Comparison of ENCODE assay signal across 17 cellular contexts in genomic region chr10:128187788-128188185, GRCh38.
A peak's percentile ranks its signal among the peaks of the same experiment; 100 is the strongest.
DNase-seq lines count a peak whose midpoint lies in the region; ATAC-seq and TF ChIP-seq lines count a peak whose summit lies in the region.
"Had no signal": no experiment of that assay in that cellular context is flagged by ENCODE, and none has a peak within 500 bp of the region (broad histone marks: within the 10 kb centered on the region; RNA-seq: fewer than 3 reads in every experiment).

No MANE protein-coding gene starts in this region.

- POLR2A ChIA-PET in CD8-positive, alpha-beta T cell (lab: Charles Lee): interaction anchor here (1.1 to 2.6 kb wide), 5 partner anchors 11 to 24 kb away, joined by 3 to 8 read pairs (median 3); no protein-coding TSS in a partner anchor
- POLR2A ChIA-PET in activated CD8-positive, alpha-beta T cell treated with anti-CD3 and anti-CD28 coated beads for 36 hours (lab: Charles Lee): interaction anchor here (1.1 to 2.0 kb wide), 5 partner anchors 9 to 62 kb away, joined by 3 to 5 read pairs (median 3); no protein-coding TSS in a partner anchor

- H3K27me3 ChIP-seq in BE2C (no peaks in the 10 kb centered on the region), tibial artery (peaks cover 0 to 5% of the 10 kb centered on the region in 2 donors)
- H3K27me3 ChIP-seq in CD8-positive, alpha-beta T cell (ENCODE audit: insufficient read depth, low read length): no peaks in the 10 kb centered on the region
- H3K27me3 ChIP-seq: ovary, thyroid gland had no signal

- H3K9me3 ChIP-seq in BE2C (no peaks in the 10 kb centered on the region), tibial artery (peaks cover 0 to 12% (median 4%) of the 10 kb centered on the region in 3 donors)
- H3K9me3 ChIP-seq in CD8-positive, alpha-beta T cell (ENCODE audit: low read length): no peaks in the 10 kb centered on the region
- H3K9me3 ChIP-seq: adrenal gland, ovary, thyroid gland had no signal

- H3K27ac ChIP-seq in CD8-positive, alpha-beta T cell (ENCODE audit: low read depth, low read length): peak overlapping the region; percentile 21
- no peak overlapping the region for H3K27ac ChIP-seq in tibial artery
- H3K27ac ChIP-seq: adrenal gland, C4-2B, ovary, thyroid gland had no signal

- CTCF ChIA-PET in CD8-positive, alpha-beta T cell (lab: Charles Lee): interaction anchor here (0.8 to 4.0 kb wide), 6 partner anchors 10 to 92 kb away, joined by 3 to 23 read pairs (median 12); no protein-coding TSS in a partner anchor
- CTCF ChIA-PET in activated CD8-positive, alpha-beta T cell treated with anti-CD3 and anti-CD28 coated beads for 36 hours (lab: Charles Lee): interaction anchor here (0.9 to 4.3 kb wide), 7 partner anchors 10 to 153 kb away, joined by 3 to 46 read pairs (median 4); no protein-coding TSS in a partner anchor

- no peaks in the 10 kb centered on the region for H3K36me3 Mint-ChIP-seq in CD8-positive, alpha-beta T cell
- H3K36me3 Mint-ChIP-seq in activated CD8-positive, alpha-beta T cell treated with anti-CD3 and anti-CD28 coated beads for 36 hours (ENCODE audit: low read depth): peaks cover 3% of the 10 kb centered on the region
- no peaks in the 10 kb centered on the region for H3K36me3 Mint-ChIP-seq in mesothelial cell of epicardium

- H3K9me3 Mint-ChIP-seq in CD8-positive, alpha-beta T cell: peaks cover 7% of the 10 kb centered on the region
- H3K9me3 Mint-ChIP-seq in activated CD8-positive, alpha-beta T cell treated with anti-CD3 and anti-CD28 coated beads for 36 hours: peaks cover 3% of the 10 kb centered on the region
- H3K9me3 Mint-ChIP-seq in mesothelial cell of epicardium: peaks cover 9% of the 10 kb centered on the region

- TF ChIP-seq CTCF in BE2C (IDR thresholded peaks at IDR 0.05; ENCODE audit: low read depth, low read length): no peak
- no peak for TF ChIP-seq CTCF in CD8-positive, alpha-beta T cell (IDR thresholded peaks at IDR 0.05)
- TF ChIP-seq CTCF in activated CD8-positive, alpha-beta T cell treated with anti-CD3 and anti-CD28 coated beads for 36 hours (IDR thresholded peaks at IDR 0.05): no peak
- no peak for TF ChIP-seq CTCF in mesothelial cell of epicardium (IDR thresholded peaks at IDR 0.05; ENCODE audit: unreplicated experiment)
- no peak for TF ChIP-seq CTCF in tibial artery (IDR thresholded peaks at IDR 0.05)

- intact Hi-C loops in CD8-positive, alpha-beta T cell (cut with DNase I, micrococcal nuclease): no loop called here
- intact Hi-C loops in activated CD8-positive, alpha-beta T cell treated with anti-CD3 and anti-CD28 coated beads for 36 hours (cut with micrococcal nuclease): no loop called here
- intact Hi-C loops in tibial artery (cut with DNase I; ENCODE audit: low total_unique reads): no loop called here

- H3K4me3 ChIP-seq in BE2C (ENCODE audit: low read depth, low read length): peak overlapping the region; percentile 48
- H3K4me3 ChIP-seq in CD8-positive, alpha-beta T cell (ENCODE audit: low read depth, low read length): peak overlapping the region; percentile 49
- H3K4me3 ChIP-seq in tibial artery: no peak overlapping the region
- H3K4me3 ChIP-seq: adrenal gland, mucosa of descending colon, ovary, thyroid gland had no signal

- H3K4me1 Mint-ChIP-seq in CD8-positive, alpha-beta T cell (ENCODE audit: low read depth): peaks cover 20% of the 10 kb centered on the region
- peaks cover 23% of the 10 kb centered on the region for H3K4me1 Mint-ChIP-seq in activated CD8-positive, alpha-beta T cell treated with anti-CD3 and anti-CD28 coated beads for 36 hours (ENCODE audit: low read depth)
- H3K4me1 Mint-ChIP-seq in mesothelial cell of epicardium: peaks cover 17% of the 10 kb centered on the region

- H3K36me3 ChIP-seq in BE2C: no peaks in the 10 kb centered on the region
- H3K36me3 ChIP-seq in CD8-positive, alpha-beta T cell (ENCODE audit: insufficient read depth, low read length): no peaks in the 10 kb centered on the region
- H3K36me3 ChIP-seq in tibial artery: no peaks in the 10 kb centered on the region
- H3K36me3 ChIP-seq: adrenal gland, ovary, thyroid gland had no signal

- peak overlapping the region; percentile 84 for H3K4me3 Mint-ChIP-seq in CD8-positive, alpha-beta T cell
- peak overlapping the region; percentile 72 for H3K4me3 Mint-ChIP-seq in activated CD8-positive, alpha-beta T cell treated with anti-CD3 and anti-CD28 coated beads for 36 hours
- H3K4me3 Mint-ChIP-seq in mesothelial cell of epicardium: no peak overlapping the region

- peak overlapping the region; percentile 81 for H3K27ac Mint-ChIP-seq in CD8-positive, alpha-beta T cell
- H3K27ac Mint-ChIP-seq in activated CD8-positive, alpha-beta T cell treated with anti-CD3 and anti-CD28 coated beads for 36 hours: peak overlapping the region; percentile 85
- H3K27ac Mint-ChIP-seq in mesothelial cell of epicardium: peak overlapping the region; percentile 82

- DNase-seq in BE2C (no peak), mesothelial cell of epicardium (ENCODE audit: low spot score in 2 of 2, unreplicated experiment in 2 of 2) (no peak), COLO668 (lab: John Stamatoyannopoulos, UW; ENCODE audit: unreplicated experiment) (no peak), tibial artery (no peak), NCI-H1694 (lab: John Stamatoyannopoulos, UW) (no peak)
- no peak for DNase-seq in CD8-positive, alpha-beta T cell
- no peak for DNase-seq in activated CD8-positive, alpha-beta T cell treated with anti-CD3 and anti-CD28 coated beads for 36 hours
- DNase-seq: adrenal gland, foreskin fibroblast, left cardiac atrium, mucosa of descending colon, NCI-H1930, NCI-H524 treated with DMSO at 0.1 percent for 48 hours, ovary, PC-3, thyroid gland had no signal

- H3K27me3 Mint-ChIP-seq in CD8-positive, alpha-beta T cell (ENCODE audit: low read depth): no peaks in the 10 kb centered on the region
- no peaks in the 10 kb centered on the region for H3K27me3 Mint-ChIP-seq in activated CD8-positive, alpha-beta T cell treated with anti-CD3 and anti-CD28 coated beads for 36 hours
- H3K27me3 Mint-ChIP-seq in mesothelial cell of epicardium (ENCODE audit: low read depth): peaks cover 4% of the 10 kb centered on the region

- peak; percentile 20 for ATAC-seq in CD8-positive, alpha-beta T cell
- ATAC-seq in activated CD8-positive, alpha-beta T cell treated with anti-CD3 and anti-CD28 coated beads for 36 hours: peak; percentile 49
- ATAC-seq: left cardiac atrium, PC-3 had no signal

- H3K4me1 ChIP-seq in BE2C: no peaks in the 10 kb centered on the region
- H3K4me1 ChIP-seq in CD8-positive, alpha-beta T cell (ENCODE audit: insufficient read depth, low read length): peaks cover 16% of the 10 kb centered on the region
- no peaks in the 10 kb centered on the region for H3K4me1 ChIP-seq in tibial artery
- H3K4me1 ChIP-seq: adrenal gland, thyroid gland had no signal

Comparison
In these comparisons a context has a peak if more than half of its experiments do, and no peak if none do; other contexts are left out.
1. H3K4me3 ChIP-seq: peak in BE2C (single experiment) and CD8-positive, alpha-beta T cell (single experiment); none in tibial artery (0 of 2).
2. Peak in every context shown above with its lines, with median percentiles within 50 percentile points of each other: H3K27ac Mint-ChIP-seq.